ENCODE assay signal across 8 cellular contexts in genomic region chr5:179733764-179734126, GRCh38. TPM values are rescaled to one million over a fixed set of nuclear protein-coding genes. Genes with fewer than 3 reads are reported as not detected.
DNase-seq lines count a peak whose midpoint lies in the region; ATAC-seq and TF ChIP-seq lines count a peak whose summit lies in the region.

No MANE protein-coding gene starts in this region.

- no peaks in the 10 kb centered on the region for H3K9me3 Mint-ChIP-seq in activated CD4-positive, alpha-beta T cell treated with anti-CD3 and anti-CD28 coated beads, Interleukin-2, amount 10 ng/mL, durations not matched to agents 7 days and 5 days

- H3K9me3 ChIP-seq in liver (ENCODE audit: control insufficient read depth in 4 of 4, low read length in 3 of 4) (no peaks in the 10 kb centered on the region), testis (no peaks in the 10 kb centered on the region)

- WGBS in liver: under 1% methylated on average over 2 of the region's 2 CpGs
- 2 to 4% methylated on average over 2 of the region's 2 CpGs for WGBS in testis, 2 donors

- POLR2A ChIA-PET in activated CD4-positive, alpha-beta T cell treated with anti-CD3 and anti-CD28 coated beads, Interleukin-2, amount 10 ng/mL, durations not matched to agents 7 days and 5 days (lab: Charles Lee): no interaction called here

- DNase-seq in activated CD4-positive, alpha-beta T cell treated with anti-CD3 and anti-CD28 coated beads, Interleukin-2, amount 10 ng/mL, durations not matched to agents 7 days and 5 days: no peak
- DNase-seq in activated CD4-positive, alpha-beta T cell treated with anti-CD3 and anti-CD28 coated beads, Interleukin-2, amount 50 U/mL, for 4 hours: no peak
- DNase-seq in astrocyte of the spinal cord (ENCODE audit: low read depth, low spot score) (no peak), testis (no peak), epidermal melanocyte (ENCODE audit: insufficient read length, low spot score) (no peak)

- peak overlapping the region; percentile 59 to 94 for H3K9ac ChIP-seq in liver (ENCODE audit: low read depth in 1 of 2, low read length in 2 of 2)

- intact Hi-C loops in testis (cut with DNase I; ENCODE audit: low total_unique reads): no loop called here

- H3K36me3 ChIP-seq in liver (ENCODE audit: control insufficient read depth in 4 of 4, insufficient read depth in 3 of 4, low read depth in 1 of 4, low read length in 3 of 4) (peaks cover 0 to 20% (median 13%) of the 10 kb centered on the region in 4 donors), testis (ENCODE audit: low read depth, missing control alignments) (no peaks in the 10 kb centered on the region)

- H3K4me1 ChIP-seq in liver (ENCODE audit: control insufficient read depth in 4 of 4, insufficient read depth in 4 of 4, low read length in 3 of 4): peaks cover 5 to 41% (median 28%) of the 10 kb centered on the region in 4 donors
- peaks cover 35% of the 10 kb centered on the region for H3K4me1 ChIP-seq in testis

- ATAC-seq in GM19395 (IDR thresholded peaks at IDR 0.05; ENCODE audit: unreplicated experiment): no peak
- no peak for ATAC-seq in HG02970 (IDR thresholded peaks at IDR 0.05; ENCODE audit: low FRiP score, unreplicated experiment)

- peaks cover 44% of the 10 kb centered on the region for H3K4me1 Mint-ChIP-seq in activated CD4-positive, alpha-beta T cell treated with anti-CD3 and anti-CD28 coated beads, Interleukin-2, amount 10 ng/mL, durations not matched to agents 7 days and 5 days

- H3K36me3 Mint-ChIP-seq in activated CD4-positive, alpha-beta T cell treated with anti-CD3 and anti-CD28 coated beads, Interleukin-2, amount 10 ng/mL, durations not matched to agents 7 days and 5 days (ENCODE audit: low read depth): peaks cover 45% of the 10 kb centered on the region

- H3K4me3 ChIP-seq in astrocyte of the spinal cord (ENCODE audit: low read depth, low read length): peak overlapping the region; percentile 66
- H3K4me3 ChIP-seq in liver (ENCODE audit: low read depth in 1 of 3, low read length in 3 of 3): peak overlapping the region; percentile 66 to 95 (median 73)
- H3K4me3 ChIP-seq in testis: peak overlapping the region; percentile 75 to 92

- CTCF ChIA-PET in activated CD4-positive, alpha-beta T cell treated with anti-CD3 and anti-CD28 coated beads, Interleukin-2, amount 10 ng/mL, durations not matched to agents 7 days and 5 days (lab: Charles Lee): interaction anchor here (0.6 kb wide), 1 partner anchor 9 kb away, joined by 7 read pairs; no protein-coding TSS in a partner anchor

- H3K27me3 ChIP-seq in liver (ENCODE audit: control insufficient read depth in 4 of 4, insufficient read depth in 4 of 4, low read length in 3 of 4) (no peaks in the 10 kb centered on the region), testis (no peaks in the 10 kb centered on the region)

- TF ChIP-seq POLR2A in testis (IDR thresholded peaks at IDR 0.05): no peak

- H3K27ac ChIP-seq in liver (ENCODE audit: low read depth in 1 of 2, low read length in 2 of 2) (peak overlapping the region; percentile 92 to 94), testis (peak overlapping the region; percentile 46 to 99)

- H3K27ac Mint-ChIP-seq in activated CD4-positive, alpha-beta T cell treated with anti-CD3 and anti-CD28 coated beads, Interleukin-2, amount 10 ng/mL, durations not matched to agents 7 days and 5 days: peak overlapping the region; percentile 97

- peak; percentile 22 to 29 for TF ChIP-seq RAD21 in liver (IDR thresholded peaks at IDR 0.05)

- peak overlapping the region; percentile 96 for H3K4me3 Mint-ChIP-seq in activated CD4-positive, alpha-beta T cell treated with anti-CD3 and anti-CD28 coated beads, Interleukin-2, amount 10 ng/mL, durations not matched to agents 7 days and 5 days

- in situ Hi-C loops in astrocyte of the spinal cord (cut with HindIII; ENCODE audit: low sequenced_read_pairs): no loop called here

- TF ChIP-seq CTCF in astrocyte of the spinal cord (IDR thresholded peaks at IDR 0.05; ENCODE audit: low read depth, low read length) (no peak), liver (IDR thresholded peaks at IDR 0.05; ENCODE audit: low read depth, low read length, missing input control) (no peak), testis (IDR thresholded peaks at IDR 0.05) (no peak)

- no peaks in the 10 kb centered on the region for H3K27me3 Mint-ChIP-seq in activated CD4-positive, alpha-beta T cell treated with anti-CD3 and anti-CD28 coated beads, Interleukin-2, amount 10 ng/mL, durations not matched to agents 7 days and 5 days

TF ChIP-seq in liver, 16 proteins besides CTCF, POLR2A, EP300 and RAD21:
- no peak for TF ChIP-seq NR2F2 (IDR thresholded peaks at IDR 0.05)
- no peak for TF ChIP-seq ZBTB33 (IDR thresholded peaks at IDR 0.05)
- TF ChIP-seq MAX (IDR thresholded peaks at IDR 0.05): no peak
- no peak for TF ChIP-seq RXRA (IDR thresholded peaks at IDR 0.05)
- TF ChIP-seq JUND (IDR thresholded peaks at IDR 0.05): no peak
- no peak for TF ChIP-seq EGR1 (IDR thresholded peaks at IDR 0.05; ENCODE audit: low read depth in 2 of 2)
- no peak for TF ChIP-seq HNF4G (IDR thresholded peaks at IDR 0.05)
- no peak for TF ChIP-seq FOXA1 (IDR thresholded peaks at IDR 0.05)
- no peak for TF ChIP-seq TAF1 (conservative IDR thresholded peaks at IDR 0.05)
- no peak for TF ChIP-seq FOXA2 (IDR thresholded peaks at IDR 0.05)
- no peak for TF ChIP-seq SP1 (IDR thresholded peaks at IDR 0.05)
- no peak for TF ChIP-seq REST (IDR thresholded peaks at IDR 0.05)
- no peak for TF ChIP-seq ATF3 (IDR thresholded peaks at IDR 0.05)

RNA-seq across cellular contexts. Expression of gene MAML1, which starts 1.1 kb away (rescaled TPM):
- 10 to 100 TPM; 34.3 to 34.9 TPM for total RNA-seq in activated CD4-positive, alpha-beta T cell treated with anti-CD3 and anti-CD28 coated beads, Interleukin-2, amount 10 ng/mL, durations not matched to agents 7 days and 5 days
- 1 to 10 TPM; 7.6 TPM for total RNA-seq in liver
- 1 to 10 TPM; 2.2 to 5.0 TPM for polyA plus RNA-seq in liver
- 10 to 100 TPM; 52.5 to 60.7 TPM for total RNA-seq in testis
- 23.5 TPM for polyA plus RNA-seq in testis (ENCODE audit: insufficient read depth, low read depth, low replicate concordance)

RNA-seq across cellular contexts. Expression of gene CANX, which starts 35.0 kb away (rescaled TPM):
- total RNA-seq in activated CD4-positive, alpha-beta T cell treated with anti-CD3 and anti-CD28 coated beads, Interleukin-2, amount 10 ng/mL, durations not matched to agents 7 days and 5 days: 100 to 1,000 TPM; 369 to 418 TPM
- total RNA-seq in liver (100 to 1,000 TPM; 362 to 628 TPM), testis (100 to 1,000 TPM; 296 to 351 TPM)
- polyA plus RNA-seq in liver (100 to 1,000 TPM; 129 to 266 TPM), testis (ENCODE audit: insufficient read depth, low read depth, low replicate concordance) (462 TPM)

RNA-seq across cellular contexts. Expression of gene CBY3, which starts 52.9 kb away (rescaled TPM):
- total RNA-seq in activated CD4-positive, alpha-beta T cell treated with anti-CD3 and anti-CD28 coated beads, Interleukin-2, amount 10 ng/mL, durations not matched to agents 7 days and 5 days: under 1 TPM; 0.35 to 0.44 TPM
- total RNA-seq in liver (not detected), testis (10 to 100 TPM in 1 of 2 donors, 1 to 10 TPM in 1; 6.4 to 12.8 TPM)
- polyA plus RNA-seq in liver (not detected), testis (ENCODE audit: insufficient read depth, low read depth, low replicate concordance) (7.8 TPM)

Comparison
In these comparisons a context has a peak if more than half of its experiments do, and no peak if none do; other contexts are left out.
1. RNA of gene MAML1, which starts 1.1 kb away (total RNA-seq): 52.5 to 60.7 TPM in testis and 34.3 to 34.9 TPM in activated CD4-positive, alpha-beta T cell treated with anti-CD3 and anti-CD28 coated beads, Interleukin-2, amount 10 ng/mL, durations not matched to agents 7 days and 5 days; 7.6 TPM in liver; every median in the first group is over 4 times any median in the second.
2. RNA of gene CBY3, which starts 52.9 kb away (total RNA-seq): 6.4 to 12.8 TPM in testis; 0.35 to 0.44 TPM in activated CD4-positive, alpha-beta T cell treated with anti-CD3 and anti-CD28 coated beads, Interleukin-2, amount 10 ng/mL, durations not matched to agents 7 days and 5 days and not detected in liver; every median in the first group is over 4 times any median in the second.
3. Peak in every context shown above with its lines, with median percentiles within 50 percentile points of each other: H3K4me3 ChIP-seq.